ENCODE assay signal across 1 cellular context in the genomic region with DNA sequence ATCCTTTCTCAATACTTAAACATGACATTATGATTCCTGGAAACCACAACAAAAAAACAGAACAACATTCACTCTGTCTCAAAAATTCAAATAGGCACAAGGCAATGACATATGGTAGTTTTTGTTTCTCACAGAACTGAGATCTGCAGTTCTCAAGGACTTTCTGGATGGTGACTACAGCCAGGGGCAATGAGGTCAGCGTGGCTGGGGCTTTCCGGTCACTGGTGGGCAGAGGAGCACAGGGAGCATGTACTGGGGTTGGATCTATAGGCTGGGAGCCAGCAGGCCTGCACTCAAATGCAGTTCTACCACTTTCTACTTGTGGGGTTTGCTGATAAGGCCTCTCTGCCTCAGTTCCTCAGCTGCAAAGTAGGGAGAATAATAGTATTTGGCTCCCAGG.
TF ChIP-seq lines count a peak whose summit lies in the region.

No MANE protein-coding gene starts in this region.

TF ChIP-seq in SK-N-SH, 30 proteins besides CTCF, POLR2A, EP300 and RAD21 (continued from another document):
- TF ChIP-seq, protein P1, sequence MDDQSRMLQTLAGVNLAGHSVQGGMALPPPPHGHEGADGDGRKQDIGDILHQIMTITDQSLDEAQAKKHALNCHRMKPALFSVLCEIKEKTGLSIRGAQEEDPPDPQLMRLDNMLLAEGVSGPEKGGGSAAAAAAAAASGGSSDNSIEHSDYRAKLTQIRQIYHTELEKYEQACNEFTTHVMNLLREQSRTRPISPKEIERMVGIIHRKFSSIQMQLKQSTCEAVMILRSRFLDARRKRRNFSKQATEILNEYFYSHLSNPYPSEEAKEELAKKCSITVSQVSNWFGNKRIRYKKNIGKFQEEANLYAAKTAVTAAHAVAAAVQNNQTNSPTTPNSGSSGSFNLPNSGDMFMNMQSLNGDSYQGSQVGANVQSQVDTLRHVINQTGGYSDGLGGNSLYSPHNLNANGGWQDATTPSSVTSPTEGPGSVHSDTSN (IDR thresholded peaks at IDR 0.05), result no peak
- TF ChIP-seq RXRA (IDR thresholded peaks at IDR 0.05; ENCODE audit: borderline replicate concordance, low read depth) (no peak), TCF12 (IDR thresholded peaks at IDR 0.05) (no peak), NRF1 (IDR thresholded peaks at IDR 0.05; ENCODE audit: low read depth, low read length) (no peak), EZH2phosphoT487 (IDR thresholded peaks at IDR 0.05; ENCODE audit: borderline replicate concordance, low read depth) (no peak)
